Comparison of ENCODE assay signal across 25 cellular contexts in the genomic region with DNA sequence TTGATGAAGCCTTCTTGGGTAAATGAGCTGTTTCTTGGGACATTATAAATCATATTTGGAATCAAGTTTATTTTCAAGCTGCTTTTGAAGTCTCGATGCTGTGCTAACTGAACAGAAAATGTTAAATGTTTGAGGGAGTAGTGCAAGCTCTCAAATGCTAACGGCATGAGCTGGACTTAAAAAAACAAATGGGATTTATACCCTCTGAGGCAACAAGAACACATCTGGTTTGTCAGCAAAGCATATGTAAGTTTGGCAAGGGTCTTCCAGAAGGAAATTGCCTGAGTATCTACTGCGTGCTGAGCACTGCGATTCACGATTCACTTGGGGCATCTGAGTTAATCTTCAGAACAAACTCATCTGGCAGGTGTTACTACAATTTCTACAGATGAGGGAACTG.
"Had no signal": no experiment of that assay in that cellular context is flagged by ENCODE, and none has a peak within 500 bp of the region (broad histone marks: within the 10 kb centered on the region; RNA-seq: fewer than 3 reads in every experiment).

No MANE protein-coding gene starts in this region.

- H3K27me3 ChIP-seq: dorsolateral prefrontal cortex, hepatocyte, right lobe of liver, tibial artery, upper lobe of right lung, vagina had no signal

- H3K4me1 ChIP-seq: foreskin keratinocyte, parathyroid adenoma, prostate gland, right lobe of liver, tibial artery, upper lobe of right lung, vagina had no signal

- H3K36me3 ChIP-seq: prostate gland, right lobe of liver, spleen, tibial artery, upper lobe of right lung, vagina had no signal

- ATAC-seq: esophagus mucosa; foreskin keratinocyte; left colon; left ventricle myocardium superior; natural killer cell treated with Interleukin-12 subunit alpha and Interleukin-12 subunit beta and Interleukin-15 and Interleukin-18, amount 100 ng/mL, for 72 hours; right lobe of liver; stimulated activated memory B cell treated with anti-CD40 and anti-IgM and Interleukin-4, amounts not matched to agents 10 μg/mL and 1 μg/mL and 100 μg/mL, for 72 hours; upper lobe of right lung had no signal

- H3K27ac ChIP-seq: coronary artery, dorsolateral prefrontal cortex, foreskin keratinocyte, hepatocyte, parathyroid adenoma, prostate gland, right lobe of liver, spleen, tibial artery, upper lobe of right lung, vagina had no signal

- H3K4me3 ChIP-seq: coronary artery, dorsolateral prefrontal cortex, hepatocyte, lung, prostate gland, right lobe of liver, spleen, tibial artery, upper lobe of right lung, vagina had no signal

- DNase-seq: dorsolateral prefrontal cortex; effector memory CD4-positive, alpha-beta T cell; foreskin keratinocyte; head of caudate nucleus; left colon; left ventricle myocardium superior; mesenchymal stem cell; midbrain; retina; right lobe of liver; spleen; stimulated activated CD4-positive, alpha-beta T cell treated with anti-CD3 and anti-CD28 coated beads, Interleukin-15, amount 100 ng/mL, for 24 hours; stimulated activated CD4-positive, alpha-beta T cell treated with anti-CD3 and anti-CD28 coated beads, Interleukin-1b, Interleukin-23, amount 100 ng/mL, for 48 hours; stimulated activated CD4-positive, alpha-beta T cell treated with anti-CD3 and anti-CD28 coated beads, Interleukin-4, amount 100 ng/mL, for 24 hours; tibial artery; upper lobe of right lung had no signal

- H3K9me3 ChIP-seq: prostate gland, right lobe of liver, spleen, tibial artery, upper lobe of right lung, vagina had no signal
